In the genomic region with DNA sequence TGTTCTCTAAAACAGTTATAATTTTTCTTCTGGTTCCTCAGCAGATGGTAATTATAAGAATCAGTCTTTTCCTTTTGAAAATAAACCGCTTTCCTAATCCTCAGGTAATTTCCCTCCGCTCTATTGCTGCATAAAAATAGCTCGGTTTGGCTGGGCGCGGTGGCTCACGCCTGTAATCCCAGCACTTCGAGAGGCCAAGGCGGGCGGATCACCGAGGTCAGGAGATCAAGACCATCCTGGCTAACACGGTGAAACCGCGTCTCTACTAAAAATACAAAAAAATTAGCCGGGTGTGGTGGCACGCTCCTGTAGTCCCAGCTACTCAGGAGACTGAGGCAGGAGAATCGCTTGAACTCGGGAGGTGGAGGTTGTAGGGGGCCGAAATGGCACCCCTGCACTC, we compare ENCODE assay signal across 14 cellular contexts. TPM values are rescaled to one million over a fixed set of nuclear protein-coding genes. Genes with fewer than 3 reads are reported as not detected.
"Had no signal": no experiment of that assay in that cellular context is flagged by ENCODE, and none has a peak within 500 bp of the region (broad histone marks: within the 10 kb centered on the region; RNA-seq: fewer than 3 reads in every experiment).

No MANE protein-coding gene starts in this region.

RNA-seq across cellular contexts. Expression of a gene that starts 19.2 kb away (rescaled TPM):
- total RNA-seq: activated B cell treated with CpG ODN at 0.5 μM for 24 hours; activated CD4-positive, alpha-beta memory T cell treated with anti-CD3 and anti-CD28 coated beads for 36 hours; activated CD4-positive, alpha-beta memory T cell treated with anti-CD3 and anti-CD28 coated beads, Interleukin-2, amount 10 ng/mL, durations not matched to agents 7 days and 5 days; activated CD4-positive, alpha-beta T cell treated with anti-CD3 and anti-CD28 coated beads for 36 hours; activated CD4-positive, alpha-beta T cell treated with anti-CD3 and anti-CD28 coated beads, Interleukin-2, amount 10 ng/mL, durations not matched to agents 24 days and 14 days; activated CD4-positive, alpha-beta T cell treated with anti-CD3 and anti-CD28 coated beads, Interleukin-2, amount 10 ng/mL, durations not matched to agents 7 days and 5 days; activated CD8-positive, alpha-beta memory T cell treated with anti-CD3 and anti-CD28 coated beads for 36 hours; activated CD8-positive, alpha-beta memory T cell treated with anti-CD3 and anti-CD28 coated beads, Interleukin-2, amount 10 ng/mL, durations not matched to agents 7 days and 5 days; activated CD8-positive, alpha-beta T cell treated with anti-CD3 and anti-CD28 coated beads for 36 hours; activated CD8-positive, alpha-beta T cell treated with anti-CD3 and anti-CD28 coated beads, Interleukin-2, amount 10 ng/mL, durations not matched to agents 7 days and 5 days; T-cell; T-helper 1 cell treated with Interleukin-12 subunit alpha and Interleukin-12 subunit beta and Interleukin-4 antibody, amounts not matched to agents 30 ng/mL and 1 ng/mL, for 36 hours; T-helper 17 cell; T-helper 2 cell treated with Interferon-gamma antibody and Interleukin-4, amounts not matched to agents 100 ng/mL and 5 ng/mL, for 36 hours had no signal
